Comparison of ENCODE assay signal across 14 cellular contexts in the genomic region with DNA sequence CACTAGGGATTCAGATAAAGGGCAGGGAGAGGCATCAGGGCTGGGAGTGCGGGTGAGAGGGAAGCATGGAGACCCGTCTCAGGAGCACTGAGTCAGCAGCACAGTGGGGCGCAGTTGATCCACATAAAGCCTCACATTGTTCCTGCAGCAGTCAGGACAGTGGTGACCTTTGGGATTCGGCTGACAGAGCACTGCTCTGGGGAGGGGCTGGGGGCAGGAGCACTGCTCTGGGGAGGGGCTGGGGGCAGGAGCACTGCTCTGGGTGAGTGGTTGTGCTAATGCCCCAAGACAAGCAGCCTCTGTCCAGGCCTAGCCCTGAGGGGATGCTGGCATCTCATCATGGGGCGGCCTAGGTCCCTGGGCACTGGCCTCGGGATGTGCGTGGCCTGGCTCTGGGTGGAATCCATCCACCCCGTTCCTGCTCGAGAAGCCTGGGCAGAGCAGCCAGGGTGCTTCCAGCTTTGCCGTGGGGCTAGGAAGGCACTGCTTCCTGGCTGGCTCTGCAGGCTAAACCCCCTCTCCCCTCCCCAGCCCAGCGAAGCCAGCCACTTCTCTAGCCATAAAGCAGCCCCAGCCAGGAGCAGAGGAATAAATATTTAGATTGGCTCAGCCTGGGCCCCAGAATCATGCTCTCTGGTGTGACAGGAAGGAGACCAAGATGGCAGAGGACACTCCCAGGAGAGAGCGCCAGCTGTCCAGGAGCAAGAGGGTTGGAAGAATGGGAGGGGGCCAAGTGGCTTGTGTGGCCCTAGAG. TPM values are rescaled to one million over a fixed set of nuclear protein-coding genes. Genes with fewer than 3 reads are reported as not detected.
DNase-seq lines count a peak whose midpoint lies in the region; ATAC-seq, FAIRE-seq and TF ChIP-seq lines count a peak whose summit lies in the region.
"Had no signal": no experiment of that assay in that cellular context is flagged by ENCODE, and none has a peak within 500 bp of the region (broad histone marks: within the 10 kb centered on the region; RNA-seq: fewer than 3 reads in every experiment).

No MANE protein-coding gene starts in this region.

- H3K4me3 ChIP-seq in dorsolateral prefrontal cortex (peak overlapping the region in 3 of 59 donors; percentile 1 to 4 (median 1)), HepG2 (replicated peaks in 1 of 3; ENCODE audit: insufficient read depth in 1 of 3, low read depth in 2 of 3, low read length in 3 of 3) (no peak overlapping the region; a peak in 1 of 6 replicates), gastrocnemius medialis (no peak overlapping the region)

- H3K4me1 ChIP-seq in HepG2 (ENCODE audit: insufficient read depth, low read length) (peaks cover 84% of the 10 kb centered on the region), gastrocnemius medialis (peaks cover 11 to 28% of the 10 kb centered on the region in 2 donors)

- POLR2A ChIA-PET in HepG2 (lab: Yijun Ruan, JAX) = no interaction called here
- POLR2A ChIA-PET in RWPE1 (lab: Yijun Ruan, JAX; ENCODE audit: low non-redundant PET) = no interaction called here

- peak; percentile 76 for FAIRE-seq in HepG2 (lab: Jason Lieb, UNC)

- DNase-seq in NCI-H1092 (lab: John Stamatoyannopoulos, UW) = peak; percentile 54
- DNase-seq in dorsolateral prefrontal cortex = peak in 9 of 10 donors; percentile 31 to 84 (median 82)
- peak; percentile 81 for DNase-seq in HepG2 (ENCODE audit: low spot score)
- DNase-seq in gastrocnemius medialis = no peak
- DNase-seq in NCI-H1417 (lab: John Stamatoyannopoulos, UW) = no peak
- no peak for DNase-seq in RWPE1 (ENCODE audit: low spot score)
- DNase-seq: activated CD4-positive, alpha-beta T cell treated with anti-CD3 and anti-CD28 coated beads, Interleukin-2, amount 50 U/mL, for 48 hours; activated naive CD4-positive, alpha-beta T cell treated with anti-CD3 and anti-CD28 coated beads for 36 hours; glutamatergic neuron; KBM-7; NCI-H1930; T-helper 1 cell had no signal

- TF ChIP-seq EP300 in HepG2 (IDR thresholded peaks at IDR 0.05; ENCODE audit: low read depth in 2 of 2, low read length in 2 of 2) (no peak), HepG2 (CRISPR knock-in tag; IDR thresholded peaks at IDR 0.05; ENCODE audit: borderline replicate concordance) (no peak)

- peak overlapping the region; percentile 28 for H3K4me2 ChIP-seq in HepG2 (ENCODE audit: low read depth, low read length)

- TF ChIP-seq CTCF in dorsolateral prefrontal cortex (IDR thresholded peaks at IDR 0.05 in 54 of 56, conservative IDR thresholded peaks at IDR 0.05 in 2 of 56; ENCODE audit: low read depth in 1 of 56, partially characterized antibody in 56 of 56) (peak in 21 of 56 donors; percentile 6 to 51 (median 27)), HepG2 (CRISPR knock-in tag; IDR thresholded peaks at IDR 0.05) (peak; percentile 61), gastrocnemius medialis (IDR thresholded peaks at IDR 0.05 in 4 of 5, conservative IDR thresholded peaks at IDR 0.05 in 1 of 5) (no peak), RWPE1 (conservative IDR thresholded peaks at IDR 0.05; ENCODE audit: low read depth) (no peak)

- CTCF ChIA-PET in HepG2 (lab: Yijun Ruan, JAX; ENCODE audit: low intra/inter-chr PET ratio, low total read pairs) (no interaction called here), RWPE1 (lab: Yijun Ruan, JAX) (no interaction called here)

- H3K9me3 ChIP-seq in HepG2 (ENCODE audit: low read length) (no peaks in the 10 kb centered on the region), gastrocnemius medialis (no peaks in the 10 kb centered on the region)

- 0 out of 4 replicates have a peak, but pooled peaks of 1 of the 2 experiments have one; percentile 20 for TF ChIP-seq POLR2A in HepG2 (IDR thresholded peaks at IDR 0.05; ENCODE audit: insufficient read depth in 1 of 2, low read depth in 2 of 2, low read length in 2 of 2)
- TF ChIP-seq POLR2A in gastrocnemius medialis (IDR thresholded peaks at IDR 0.05) = no peak

- peak; percentile 85 for ATAC-seq in HepG2
- no peak for ATAC-seq in gastrocnemius medialis
- no peak for ATAC-seq in GM18520 (IDR thresholded peaks at IDR 0.05; ENCODE audit: unreplicated experiment)
- ATAC-seq in GM21576 (IDR thresholded peaks at IDR 0.05; ENCODE audit: unreplicated experiment) = no peak

- H3K36me3 ChIP-seq in HepG2 (replicated peaks in 1 of 2; ENCODE audit: control insufficient read depth in 1 of 2, insufficient read depth in 2 of 2, low read length in 2 of 2) (peaks cover 7 to 47% of the 10 kb centered on the region in 2 experiments; a peak in 4 of 5 replicates), gastrocnemius medialis (no peaks in the 10 kb centered on the region)

- H3K27ac ChIP-seq in dorsolateral prefrontal cortex (peak overlapping the region in 58 of 59 donors; percentile 10 to 98 (median 90)), HepG2 (ENCODE audit: extremely low read length, insufficient read depth, low read length) (peak overlapping the region; percentile 47), gastrocnemius medialis (peak overlapping the region; percentile 7 to 73 (median 72)), RWPE1 (no peak overlapping the region)

- H3K27me3 ChIP-seq in dorsolateral prefrontal cortex = no peaks in the 10 kb centered on the region
- H3K27me3 ChIP-seq in HepG2 (ENCODE audit: control insufficient read depth in 1 of 2, insufficient read depth in 2 of 2, low read length in 2 of 2) = no peaks in the 10 kb centered on the region
- H3K27me3 ChIP-seq in gastrocnemius medialis = no peaks in the 10 kb centered on the region

- H2AFZ ChIP-seq in HepG2 (ENCODE audit: low read length) = no peak overlapping the region

- peaks cover 19% of the 10 kb centered on the region for H4K20me1 ChIP-seq in HepG2 (ENCODE audit: insufficient read depth, low read length)

- H3K79me2 ChIP-seq in HepG2 (ENCODE audit: insufficient read depth, low read length) = peaks cover 23% of the 10 kb centered on the region

- no peak for TF ChIP-seq RAD21 in HepG2 (CRISPR knock-in tag; IDR thresholded peaks at IDR 0.05)

- intact Hi-C loops in dorsolateral prefrontal cortex (cut with DNase I) (no loop called here), HepG2 (cut with micrococcal nuclease; ENCODE audit: unreplicated experiment) (no loop called here), gastrocnemius medialis (cut with DNase I; ENCODE audit: low total_unique reads) (no loop called here)

- 44% methylated on average over 9 of the region's 12 CpGs for WGBS in HepG2 (ENCODE audit: low lambda C conversion rate)

- H3K9ac ChIP-seq in HepG2 (ENCODE audit: insufficient read depth, low read depth, low read length) = peak overlapping the region; percentile 44; the same call in 1 of the 2 replicates

- BruUV-seq in HepG2 (replicated peaks; lab: Mats Ljungman, UMichigan) = no TSS peak

- in situ Hi-C loops in HepG2 (cut with HindIII; ENCODE audit: extremely low pct_ligation_motif_present, low pct_unique_long_range_greater_than_20kb) = no loop called here
- in situ Hi-C loops in gastrocnemius medialis (cut with MboI; ENCODE audit: low sequenced_read_pairs in 4 of 4) = no loop called here

RNA-seq across cellular contexts. Expression of a gene that starts 7.3 kb away (rescaled TPM):
- total RNA-seq in dorsolateral prefrontal cortex (10 to 100 TPM; 14.2 to 80.0 (median 30.6) TPM), HepG2 (2016; rRNA removed; fragmentation: Illumina TruSeq; extraction: Trizol) (37.5 and 63.7 TPM in 2 replicates), gastrocnemius medialis (10 to 100 TPM in 3 of 4 donors, 1 to 10 TPM in 1; 8.7 to 17.5 (median 10.1) TPM)
- 67.5 and 74.8 TPM in 2 replicates for total RNA-seq in HepG2 (2016; cell fraction: cytosol; rRNA removed; fragmentation: Illumina TruSeq; extraction: Trizol; ENCODE audit: low read depth)
- 30.7 and 64.6 TPM in 2 replicates for total RNA-seq in HepG2 (2016; cell fraction: insoluble cytoplasmic fraction; rRNA removed; fragmentation: Illumina TruSeq; extraction: Trizol)
- 118 and 139 TPM in 2 replicates for total RNA-seq in HepG2 (2016; cell fraction: membrane; rRNA removed; fragmentation: Illumina TruSeq; extraction: Trizol)
- total RNA-seq in HepG2 (2016; cell fraction: nucleus; rRNA removed; fragmentation: Illumina TruSeq; extraction: Trizol) = 44.9 and 59.4 TPM in 2 replicates
- 92.9 and 94.6 TPM in 2 replicates for polyA plus RNA-seq in HepG2 (2011; rRNA removed)
- 77.3 and 145 TPM in 2 replicates for polyA plus RNA-seq in HepG2 (2011; cell fraction: cytosol; rRNA removed)
- 93.1 and 106 TPM in 2 replicates for polyA plus RNA-seq in HepG2 (2011; cell fraction: nucleus; rRNA removed)
- 22.4 and 31.8 TPM in 2 replicates for polyA plus RNA-seq in HepG2 (2012)
- polyA plus RNA-seq in HepG2 (2016; cell fraction: cytosol; fragmentation: Illumina TruSeq; extraction: Trizol; ENCODE audit: low read depth) = 159 and 175 TPM in 2 replicates
- 64.4 and 78.3 TPM in 2 replicates for polyA plus RNA-seq in HepG2 (2016; cell fraction: insoluble cytoplasmic fraction; fragmentation: Illumina TruSeq; extraction: Trizol; ENCODE audit: low read depth)
- polyA plus RNA-seq in HepG2 (2016; cell fraction: membrane; fragmentation: Illumina TruSeq; extraction: Trizol; ENCODE audit: low read depth) = 207 and 216 TPM in 2 replicates
- polyA plus RNA-seq in HepG2 (2016; cell fraction: nucleus; fragmentation: Illumina TruSeq; extraction: Trizol; ENCODE audit: insufficient read depth, low read depth) = 162 and 173 TPM in 2 replicates
- 19.0 and 113 TPM in 2 replicates for polyA minus RNA-seq in HepG2 (2011; rRNA and poly(A)+ RNA removed; ENCODE audit: low replicate concordance)
- polyA minus RNA-seq in HepG2 (2011; cell fraction: cytosol; rRNA and poly(A)+ RNA removed) = 47.6 and 70.8 TPM in 2 replicates
- 28.5 and 32.1 TPM in 2 replicates for polyA minus RNA-seq in HepG2 (2011; cell fraction: nucleus; rRNA and poly(A)+ RNA removed)

RNA-seq across cellular contexts. Expression of a gene that starts 21.8 kb away (rescaled TPM):
- total RNA-seq in dorsolateral prefrontal cortex (1 to 10 TPM in 4 of 120 experiments, under 1 TPM in 23, not detected in 93; 0.12 to 2.2 (median 0.46) TPM), HepG2 (2016; rRNA removed; fragmentation: Illumina TruSeq; extraction: Trizol) (not detected in 2 replicates), gastrocnemius medialis (not detected)
- total RNA-seq in HepG2 (2016; cell fraction: cytosol; rRNA removed; fragmentation: Illumina TruSeq; extraction: Trizol; ENCODE audit: low read depth) = not detected in 2 replicates
- not detected in 2 replicates for total RNA-seq in HepG2 (2016; cell fraction: insoluble cytoplasmic fraction; rRNA removed; fragmentation: Illumina TruSeq; extraction: Trizol)
- total RNA-seq in HepG2 (2016; cell fraction: membrane; rRNA removed; fragmentation: Illumina TruSeq; extraction: Trizol) = not detected in 2 replicates
- total RNA-seq in HepG2 (2016; cell fraction: nucleus; rRNA removed; fragmentation: Illumina TruSeq; extraction: Trizol) = not detected in 2 replicates
- polyA plus RNA-seq in HepG2 (2011; rRNA removed) = not detected in 2 replicates
- not detected in 2 replicates for polyA plus RNA-seq in HepG2 (2011; cell fraction: cytosol; rRNA removed)
- polyA plus RNA-seq in HepG2 (2011; cell fraction: nucleus; rRNA removed) = not detected in 2 replicates
- not detected in 2 replicates for polyA plus RNA-seq in HepG2 (2012)
- not detected in 2 replicates for polyA plus RNA-seq in HepG2 (2016; cell fraction: cytosol; fragmentation: Illumina TruSeq; extraction: Trizol; ENCODE audit: low read depth)
- not detected in 2 replicates for polyA plus RNA-seq in HepG2 (2016; cell fraction: insoluble cytoplasmic fraction; fragmentation: Illumina TruSeq; extraction: Trizol; ENCODE audit: low read depth)
- polyA plus RNA-seq in HepG2 (2016; cell fraction: membrane; fragmentation: Illumina TruSeq; extraction: Trizol; ENCODE audit: low read depth) = not detected in 2 replicates
- polyA plus RNA-seq in HepG2 (2016; cell fraction: nucleus; fragmentation: Illumina TruSeq; extraction: Trizol; ENCODE audit: insufficient read depth, low read depth) = not detected in 2 replicates
- polyA minus RNA-seq in HepG2 (2011; rRNA and poly(A)+ RNA removed; ENCODE audit: low replicate concordance) = 0.30 TPM in 1 of 2 replicates, not detected in the other
- polyA minus RNA-seq in HepG2 (2011; cell fraction: cytosol; rRNA and poly(A)+ RNA removed) = not detected in 2 replicates
- polyA minus RNA-seq in HepG2 (2011; cell fraction: nucleus; rRNA and poly(A)+ RNA removed) = not detected in 2 replicates
- total RNA-seq: activated naive CD4-positive, alpha-beta T cell treated with anti-CD3 and anti-CD28 coated beads for 36 hours had no signal

Comparison
In these comparisons a context has a peak if more than half of its experiments do, and no peak if none do; other contexts are left out.
1. DNase-seq: peak in NCI-H1092 (single experiment), dorsolateral prefrontal cortex (9 of 10) and HepG2 (single experiment); none in gastrocnemius medialis (0 of 2), NCI-H1417 (0 of 3) and RWPE1 (single experiment).